ENCODE assay signal across 16 cellular contexts in genomic region chr7:84524714-84525694, GRCh38.
DNase-seq lines count a peak whose midpoint lies in the region; ATAC-seq and TF ChIP-seq lines count a peak whose summit lies in the region.
"Had no signal": no experiment of that assay in that cellular context is flagged by ENCODE, and none has a peak within 500 bp of the region (broad histone marks: within the 10 kb centered on the region; RNA-seq: fewer than 3 reads in every experiment).

No MANE protein-coding gene starts in this region.

- TF ChIP-seq CTCF in upper lobe of left lung (IDR thresholded peaks at IDR 0.05) (no peak), adrenal gland (IDR thresholded peaks at IDR 0.05) (no peak)

- no peak for TF ChIP-seq EP300 in upper lobe of left lung (IDR thresholded peaks at IDR 0.05)

- DNase-seq in AG20443 (ENCODE audit: low spot score) (peak; percentile 56), OCI-M1 (lab: John Stamatoyannopoulos, UW) (peak; percentile 18), epithelial cell of prostate (ENCODE audit: low read depth, low spot score) (peak; percentile 18), non-pigmented ciliary epithelial cell (ENCODE audit: low read depth) (peak; percentile 22), upper lobe of left lung (no peak), middle frontal gyrus (ENCODE audit: extremely low spot score, low spot score) (no peak), adrenal gland (no peak), NCI-H2227 (lab: John Stamatoyannopoulos, UW; ENCODE audit: unreplicated experiment) (no peak)
- DNase-seq: activated CD4-positive, CD25-positive, alpha-beta regulatory T cell treated with anti-CD3 and anti-CD28 coated beads, Interleukin-2, amount 50 U/mL, for 72 hours; CD4-positive, alpha-beta T cell; NCI-H1694; stimulated activated CD4-positive, alpha-beta T cell treated with anti-CD3 and anti-CD28 coated beads, Interleukin-2, amount 100 ng/mL, for 24 hours; stimulated activated naive CD4-positive, alpha-beta T cell had no signal

- 45 to 53% methylated on average over 10 of the region's 10 CpGs for WGBS in upper lobe of left lung, 2 donors
- 62 to 71% (median 64%) methylated on average over 10 of the region's 10 CpGs for WGBS in adrenal gland, 4 donors

- H3K4me1 ChIP-seq in upper lobe of left lung (peaks cover 0 to 4% (median 0%) of the 10 kb centered on the region in 4 donors), adrenal gland (replicated peaks in 1 of 2) (no peaks in the 10 kb centered on the region)
- H3K4me1 ChIP-seq: ascending aorta, neural progenitor cell had no signal

- no peak overlapping the region for H3K4me3 ChIP-seq in upper lobe of left lung
- no peak overlapping the region for H3K4me3 ChIP-seq in adrenal gland
- H3K4me3 ChIP-seq: ascending aorta, neural progenitor cell, SK-N-MC had no signal

- intact Hi-C loops in adrenal gland (cut with DNase I): no loop called here

- peak overlapping the region; percentile 51 for H3K27ac ChIP-seq in epithelial cell of prostate
- H3K27ac ChIP-seq in upper lobe of left lung: no peak overlapping the region
- H3K27ac ChIP-seq in adrenal gland: no peak overlapping the region
- H3K27ac ChIP-seq: ascending aorta, neural progenitor cell, SK-N-MC had no signal

- no peak for TF ChIP-seq POLR2A in upper lobe of left lung (IDR thresholded peaks at IDR 0.05)
- TF ChIP-seq POLR2A in adrenal gland (IDR thresholded peaks at IDR 0.05): no peak

- H3K27me3 ChIP-seq in upper lobe of left lung: no peaks in the 10 kb centered on the region
- H3K27me3 ChIP-seq in adrenal gland: no peaks in the 10 kb centered on the region
- H3K27me3 ChIP-seq: ascending aorta, neural progenitor cell had no signal

- H3K36me3 ChIP-seq in upper lobe of left lung: no peaks in the 10 kb centered on the region
- no peaks in the 10 kb centered on the region for H3K36me3 ChIP-seq in adrenal gland (replicated peaks in 1 of 2)
- H3K36me3 ChIP-seq: ascending aorta, neural progenitor cell had no signal

- ATAC-seq in upper lobe of left lung (ENCODE audit: low FRiP score in 2 of 2): no peak

- no peaks in the 10 kb centered on the region for H3K9me3 ChIP-seq in upper lobe of left lung
- H3K9me3 ChIP-seq in adrenal gland (replicated peaks in 1 of 3): no peaks in the 10 kb centered on the region

Comparison
In these comparisons a context has a peak if more than half of its experiments do, and no peak if none do; other contexts are left out.
1. DNase-seq: peak in AG20443 (single experiment), OCI-M1 (single experiment), epithelial cell of prostate (single experiment) and non-pigmented ciliary epithelial cell (single experiment); none in upper lobe of left lung (0 of 2), middle frontal gyrus (single experiment), adrenal gland (0 of 7) and NCI-H2227 (single experiment).